In genomic region chr5:66144074-66144798, GRCh38 we compare ENCODE assay signal across 1 cellular context.
A peak's percentile ranks its signal among the peaks of the same experiment; 100 is the strongest.
TF ChIP-seq lines count a peak whose summit lies in the region.

TSS of gene SREK1 (plus strand) at chr5:66144300. CDS start at chr5:66144377, 77 bp downstream.

TF ChIP-seq in HEK293, 187 proteins besides CTCF, POLR2A, EP300 and RAD21 (continued from another document and continues in another):
- TF ChIP-seq ZNF610 (tag by site-specific recombination; IDR thresholded peaks at IDR 0.05; ENCODE audit: borderline replicate concordance) = peak; percentile 76; the same call in 1 of the 2 replicates
- TF ChIP-seq ZNF501 (tag by site-specific recombination; IDR thresholded peaks at IDR 0.05) = peak; percentile 88
- peak; percentile 85 for TF ChIP-seq ZNF600 (tag by site-specific recombination; IDR thresholded peaks at IDR 0.05)
- TF ChIP-seq ZNF629 (tag by site-specific recombination; IDR thresholded peaks at IDR 0.05) = peak; percentile 85
- peak; percentile 99 for TF ChIP-seq ZBTB26 (tag by site-specific recombination; optimal IDR thresholded peaks at IDR 0.05)
- peak; percentile 92 for TF ChIP-seq ZBTB20 (tag by site-specific recombination; IDR thresholded peaks at IDR 0.05)
- TF ChIP-seq ZNF18 (tag by site-specific recombination; IDR thresholded peaks at IDR 0.05) = peak; percentile 26; the same call in 1 of the 2 replicates
- 0 out of 2 replicates have a peak, but pooled peaks have one; percentile 19 for TF ChIP-seq BCL6B (tag by site-specific recombination; IDR thresholded peaks at IDR 0.05)
- peak; percentile 97 for TF ChIP-seq FEZF1 (tag by site-specific recombination; IDR thresholded peaks at IDR 0.05)
- TF ChIP-seq ZNF24 (tag by site-specific recombination; IDR thresholded peaks at IDR 0.05) = peak; percentile 87
- TF ChIP-seq HOXC10 (CRISPR knock-in tag; IDR thresholded peaks at IDR 0.05) = 0 out of 2 replicates have a peak, but pooled peaks have one; percentile 47
- TF ChIP-seq ZNF791 (tag by site-specific recombination; IDR thresholded peaks at IDR 0.05) = no peak
- TF ChIP-seq SCRT2 (tag by site-specific recombination; IDR thresholded peaks at IDR 0.05) = peak; percentile 88; the same call in 1 of the 2 replicates
- TF ChIP-seq ZNF580 (tag by site-specific recombination; IDR thresholded peaks at IDR 0.05) = peak; percentile 86
- TF ChIP-seq ZBTB11 (tag by site-specific recombination; conservative IDR thresholded peaks at IDR 0.05; ENCODE audit: low read depth) = peak; percentile 60
- TF ChIP-seq ZNF341 (tag by site-specific recombination; IDR thresholded peaks at IDR 0.05; ENCODE audit: low read depth) = peak; percentile 86
- peak; percentile 19; the same call in 1 of the 2 replicates for TF ChIP-seq RBAK (tag by site-specific recombination; IDR thresholded peaks at IDR 0.05)
- no peak; the same call in 1 of the 2 replicates for TF ChIP-seq ZNF558 (tag by site-specific recombination; IDR thresholded peaks at IDR 0.05)
- TF ChIP-seq ZBTB7A (tag by site-specific recombination; IDR thresholded peaks at IDR 0.05; ENCODE audit: low read depth) = peak; percentile 81; the same call in 1 of the 2 replicates
- peak; percentile 63; the same call in 1 of the 2 replicates for TF ChIP-seq ZNF394 (tag by site-specific recombination; IDR thresholded peaks at IDR 0.05; ENCODE audit: borderline replicate concordance)
- TF ChIP-seq ZNF2 (tag by site-specific recombination; IDR thresholded peaks at IDR 0.05) = peak; percentile 46; the same call in 1 of the 2 replicates
- TF ChIP-seq ZSCAN18 (tag by site-specific recombination; IDR thresholded peaks at IDR 0.05) = no peak
- no peak for TF ChIP-seq ZNF521 (tag by site-specific recombination; IDR thresholded peaks at IDR 0.05)
- 0 out of 2 replicates have a peak, but pooled peaks have one; percentile 42 for TF ChIP-seq SP2 (tag by site-specific recombination; IDR thresholded peaks at IDR 0.05)
- peak; percentile 60; the same call in 1 of the 2 replicates for TF ChIP-seq KLF8 (tag by site-specific recombination; IDR thresholded peaks at IDR 0.05)
- TF ChIP-seq MZF1 (tag by site-specific recombination; IDR thresholded peaks at IDR 0.05; ENCODE audit: borderline replicate concordance) = peak; percentile 91
- TF ChIP-seq ELK4 (IDR thresholded peaks at IDR 0.05; ENCODE audit: borderline replicate concordance, low read depth, low read length) = peak; percentile 88; the same call in 1 of the 2 replicates
- TF ChIP-seq ZNF175 (tag by site-specific recombination; IDR thresholded peaks at IDR 0.05) = no peak
- no peak for TF ChIP-seq ZNF529 (tag by site-specific recombination; IDR thresholded peaks at IDR 0.05; ENCODE audit: insufficient replicate concordance)
- peak; percentile 76 for TF ChIP-seq ZNF335 (tag by site-specific recombination; conservative IDR thresholded peaks at IDR 0.05)
- no peak for TF ChIP-seq ZNF670 (tag by site-specific recombination; IDR thresholded peaks at IDR 0.05; ENCODE audit: low read depth)
- TF ChIP-seq ZSCAN5A (tag by site-specific recombination; IDR thresholded peaks at IDR 0.05) = peak; percentile 12; the same call in 1 of the 2 replicates
- TF ChIP-seq ZSCAN23 (tag by site-specific recombination; IDR thresholded peaks at IDR 0.05) = 0 out of 2 replicates have a peak, but pooled peaks have one; percentile 25
- TF ChIP-seq ZNF366 (tag by site-specific recombination; conservative IDR thresholded peaks at IDR 0.05) = peak; percentile 47; the same call in 1 of the 2 replicates
- TF ChIP-seq GLIS2 (tag by site-specific recombination; IDR thresholded peaks at IDR 0.05) = peak; percentile 95
- TF ChIP-seq ZNF518A (tag by site-specific recombination; conservative IDR thresholded peaks at IDR 0.05; ENCODE audit: low read depth) = 0 out of 2 replicates have a peak, but pooled peaks have one; percentile 58
- peak; percentile 99 for TF ChIP-seq IKZF3 (tag by site-specific recombination; IDR thresholded peaks at IDR 0.05)
- peak; percentile 78 for TF ChIP-seq GLIS1 (tag by site-specific recombination; IDR thresholded peaks at IDR 0.05)
- peak; percentile 79 for TF ChIP-seq YY2 (tag by site-specific recombination; IDR thresholded peaks at IDR 0.05)
- peak; percentile 25; the same call in 1 of the 2 replicates for TF ChIP-seq ZBTB21 (tag by site-specific recombination; IDR thresholded peaks at IDR 0.05)
- TF ChIP-seq OVOL3 (tag by site-specific recombination; IDR thresholded peaks at IDR 0.05) = peak; percentile 72; the same call in 1 of the 2 replicates
- TF ChIP-seq TRIM28 (IDR thresholded peaks at IDR 0.05; ENCODE audit: borderline replicate concordance, low read length) = peak; percentile 54; the same call in 1 of the 2 replicates
- 0 out of 2 replicates have a peak, but pooled peaks have one; percentile 14 for TF ChIP-seq ZNF623 (tag by site-specific recombination; IDR thresholded peaks at IDR 0.05)
